Comparison of ENCODE assay signal across 17 cellular contexts in the genomic region with DNA sequence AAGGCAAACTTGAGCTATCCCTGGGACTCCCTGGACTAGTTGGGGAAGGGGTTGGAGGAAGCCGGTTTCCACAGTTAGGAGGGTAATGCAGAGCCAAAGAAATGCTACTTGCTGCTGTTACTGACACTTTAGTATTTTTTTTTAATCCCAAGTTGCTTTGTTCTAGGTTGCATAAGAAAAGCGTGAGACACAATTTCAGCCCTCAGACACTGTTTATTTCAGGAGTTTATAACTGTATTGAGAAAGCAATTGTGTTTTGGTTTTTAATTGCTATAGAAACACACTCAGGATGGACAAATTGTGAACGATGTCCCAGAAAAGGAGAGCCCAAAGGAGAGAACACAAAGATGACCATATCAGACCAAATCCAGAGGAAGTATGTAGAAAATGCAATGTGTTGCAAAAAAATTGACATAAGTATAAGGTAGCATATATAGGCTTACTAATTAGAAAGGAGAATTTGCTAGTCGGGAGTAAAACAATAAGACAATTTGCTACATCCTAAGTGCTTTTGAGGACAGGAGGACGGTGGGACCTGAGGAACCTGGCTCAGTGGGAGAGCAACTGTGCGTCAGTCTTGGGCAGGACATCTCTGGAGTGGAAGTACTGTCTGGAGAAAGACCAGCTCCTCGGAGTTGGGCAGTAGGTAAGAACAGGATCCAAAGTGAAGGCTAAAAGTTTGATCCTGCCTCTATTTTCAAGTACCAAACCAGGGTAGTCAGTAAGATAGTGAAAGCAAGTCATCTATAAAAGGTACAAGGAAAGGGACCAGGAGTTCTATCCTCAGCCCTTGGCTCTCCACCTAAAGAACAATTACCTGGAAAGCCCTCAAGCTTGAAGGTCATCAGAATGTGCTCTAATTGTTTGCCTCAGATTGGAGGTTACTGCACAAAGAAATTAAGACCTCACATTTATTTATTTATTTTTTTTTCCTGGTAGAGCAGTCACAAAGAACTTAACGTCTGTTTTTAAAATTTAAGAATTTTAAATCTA. TPM values are rescaled to one million over a fixed set of nuclear protein-coding genes. Genes with fewer than 3 reads are reported as not detected.
A peak's percentile ranks its signal among the peaks of the same experiment; 100 is the strongest.
DNase-seq lines count a peak whose midpoint lies in the region; ATAC-seq, FAIRE-seq and TF ChIP-seq lines count a peak whose summit lies in the region.
"Had no signal": no experiment of that assay in that cellular context is flagged by ENCODE, and none has a peak within 500 bp of the region (broad histone marks: within the 10 kb centered on the region; RNA-seq: fewer than 3 reads in every experiment).

No MANE protein-coding gene starts in this region.

- H3K9ac ChIP-seq in K562 (ENCODE audit: insufficient read depth in 1 of 2, low read depth in 2 of 2, low read length in 2 of 2), result no peak overlapping the region
- H3K9ac ChIP-seq in mucosa of rectum (ENCODE audit: low read depth in 1 of 2, low read length in 2 of 2), result no peak overlapping the region
- H3K9ac ChIP-seq: BLaER1 had no signal

- no peak overlapping the region for H2AFZ ChIP-seq in K562 (ENCODE audit: low read depth, low read length)
- H2AFZ ChIP-seq: PC-9 had no signal

- TF ChIP-seq EP300 in K562 (IDR thresholded peaks at IDR 0.05; ENCODE audit: low read length), result no peak
- no peak for TF ChIP-seq EP300 in transverse colon (IDR thresholded peaks at IDR 0.05; ENCODE audit: low read depth)

- TF ChIP-seq RAD21 in K562 (CRISPR knock-in tag; conservative IDR thresholded peaks at IDR 0.05 in 1 of 2, IDR thresholded peaks at IDR 0.05 in 1 of 2), result no peak

- ATAC-seq in K562, result no peak
- ATAC-seq: HepG2 had no signal

- no peaks in the 10 kb centered on the region for H3K9me1 ChIP-seq in K562 (ENCODE audit: control insufficient read depth, insufficient read depth, low read length)

- CTCF ChIA-PET in K562 (lab: Yijun Ruan, JAX; ENCODE audit: low intra/inter-chr PET ratio), result no interaction called here

- TF ChIP-seq CTCF in K562 (IDR thresholded peaks at IDR 0.05 in 2 of 3, conservative IDR thresholded peaks at IDR 0.05 in 1 of 3; ENCODE audit: insufficient read depth in 2 of 3, low read depth in 1 of 3, low read length in 3 of 3) (no peak), transverse colon (IDR thresholded peaks at IDR 0.05) (no peak), prostate gland (IDR thresholded peaks at IDR 0.05) (no peak)

- H3K4me1 ChIP-seq in SJSA1 (replicated peaks), result peaks cover 46% of the 10 kb centered on the region
- peaks cover 3 to 15% of the 10 kb centered on the region in 2 experiments; a peak in 3 of 5 replicates for H3K4me1 ChIP-seq in K562 (replicated peaks in 1 of 2; ENCODE audit: control insufficient read depth in 2 of 2, insufficient read depth in 2 of 2, low read length in 2 of 2)
- no peaks in the 10 kb centered on the region for H3K4me1 ChIP-seq in mucosa of rectum (ENCODE audit: control insufficient read depth in 2 of 2, insufficient read depth in 2 of 2, low read length in 2 of 2)
- peaks cover 0 to 27% (median 2%) of the 10 kb centered on the region in 4 donors for H3K4me1 ChIP-seq in transverse colon
- H3K4me1 ChIP-seq in prostate gland (replicated peaks), result no peaks in the 10 kb centered on the region
- H3K4me1 ChIP-seq: BLaER1 had no signal

- no peaks in the 10 kb centered on the region for H4K20me1 ChIP-seq in K562 (replicated peaks; ENCODE audit: control insufficient read depth, insufficient read depth, low read length)
- H4K20me1 ChIP-seq: BLaER1 had no signal

- TF ChIP-seq POLR2A in K562 (conservative IDR thresholded peaks at IDR 0.05), result no peak
- TF ChIP-seq POLR2A in transverse colon (IDR thresholded peaks at IDR 0.05), result no peak
- no peak for TF ChIP-seq POLR2A in prostate gland (IDR thresholded peaks at IDR 0.05)

- DNase-seq in SJSA1 (ENCODE audit: low read depth in 1 of 2, low spot score in 2 of 2) (peak in 1 of 2 experiments; percentile 57), K562 (ENCODE audit: extremely low read depth in 1 of 4, low spot score in 3 of 4) (no peak), transverse colon (no peak), prostate gland (ENCODE audit: low spot score) (no peak), G401 (ENCODE audit: low spot score) (no peak), SHP77 treated with DMSO at 0.1 percent for 48 hours (lab: John Stamatoyannopoulos, UW) (no peak)
- DNase-seq: CD8-positive, alpha-beta memory T cell; DMS 273 treated with DMSO at 0.1 percent for 48 hours; NCI-H1048; NCI-H1436 treated with DMSO at 0.1 percent for 48 hours; NCI-H2029 treated with DMSO at 0.1 percent for 48 hours; NCI-H510A treated with DMSO at 0.1 percent for 48 hours; PC-9 had no signal

- H3K9me3 ChIP-seq in SJSA1 (replicated peaks) (no peaks in the 10 kb centered on the region), K562 (replicated peaks; ENCODE audit: control insufficient read depth, insufficient read depth, low read depth, low read length) (no peaks in the 10 kb centered on the region), mucosa of rectum (ENCODE audit: control insufficient read depth in 2 of 2, low read length in 2 of 2) (no peaks in the 10 kb centered on the region), transverse colon (no peaks in the 10 kb centered on the region), prostate gland (no peaks in the 10 kb centered on the region)
- H3K9me3 ChIP-seq: BLaER1 had no signal

- H3K36me3 ChIP-seq in SJSA1 (peaks cover 3% of the 10 kb centered on the region; the same call in 1 of the 2 replicates), K562 (ENCODE audit: control insufficient read depth, insufficient read depth, low read length) (no peaks in the 10 kb centered on the region), mucosa of rectum (ENCODE audit: control insufficient read depth in 2 of 2, insufficient read depth in 2 of 2, low read length in 2 of 2) (no peaks in the 10 kb centered on the region), transverse colon (no peaks in the 10 kb centered on the region), prostate gland (no peaks in the 10 kb centered on the region)
- H3K36me3 ChIP-seq: BLaER1 had no signal

- in situ Hi-C loops in K562 (cut with MboI), result no loop called here
- in situ Hi-C loops in transverse colon (cut with MboI; ENCODE audit: low pct_ligation_motif_present in 1 of 4, low pct_unique_long_range_greater_than_20kb in 1 of 4, low sequenced_read_pairs in 3 of 4), result no loop called here
- in situ Hi-C loops in G401 (cut with HindIII; ENCODE audit: low sequenced_read_pairs), result no loop called here

- H3K27me3 ChIP-seq in SJSA1 (replicated peaks) (no peaks in the 10 kb centered on the region), K562 (ENCODE audit: control insufficient read depth in 2 of 2, insufficient read depth in 2 of 2, low read length in 2 of 2) (no peaks in the 10 kb centered on the region), mucosa of rectum (ENCODE audit: control insufficient read depth in 2 of 2, insufficient read depth in 2 of 2, low read length in 2 of 2) (no peaks in the 10 kb centered on the region), transverse colon (no peaks in the 10 kb centered on the region), prostate gland (replicated peaks; ENCODE audit: insufficient read depth) (no peaks in the 10 kb centered on the region)
- H3K27me3 ChIP-seq: BLaER1 had no signal

- no peak overlapping the region for H3K4me2 ChIP-seq in K562 (ENCODE audit: insufficient read depth, low read length)
- H3K4me2 ChIP-seq: BLaER1, PC-9 had no signal

- FAIRE-seq in K562 (lab: Jason Lieb, UNC), result no peak
- FAIRE-seq: H1, HepG2 had no signal

- no TSS peak for BruUV-seq in K562 (replicated peaks; lab: Mats Ljungman, UMichigan)

- H3K27ac ChIP-seq in SJSA1, result peak overlapping the region; percentile 68
- H3K27ac ChIP-seq in K562 (ENCODE audit: extremely low read depth, low read depth, low read length), result no peak overlapping the region
- peak overlapping the region; percentile 1 to 17 for H3K27ac ChIP-seq in mucosa of rectum (ENCODE audit: low read depth in 2 of 2, low read length in 2 of 2)
- peak overlapping the region in 3 of 4 donors; percentile 7 to 38 (median 11) for H3K27ac ChIP-seq in transverse colon
- H3K27ac ChIP-seq in prostate gland, result no peak overlapping the region
- H3K27ac ChIP-seq: BLaER1, PC-9 had no signal

- POLR2A ChIA-PET in K562 (lab: Yijun Ruan, JAX), result interaction anchor here (0.7 to 1.0 kb wide), 2 partner anchors 8 to 15 kb away, joined by 3 to 4 read pairs; no protein-coding TSS in a partner anchor

- intact Hi-C loops in K562 (cut with micrococcal nuclease), result no loop called here
- intact Hi-C loops in transverse colon (cut with DNase I; ENCODE audit: low total_unique reads), result no loop called here
- intact Hi-C loops in prostate gland (cut with DNase I), result no loop called here

- H3K4me3 ChIP-seq in SJSA1 (no peak overlapping the region), K562 (no peak overlapping the region), mucosa of rectum (ENCODE audit: low read length in 2 of 2) (no peak overlapping the region), transverse colon (no peak overlapping the region), prostate gland (no peak overlapping the region)
- H3K4me3 ChIP-seq: BLaER1, PC-9 had no signal

- H3K79me2 ChIP-seq in K562 (ENCODE audit: control insufficient read depth, insufficient read depth, low read length), result no peaks in the 10 kb centered on the region

- WGBS in K562 (ENCODE audit: insufficient coverage, low coverage, missing lambda C conversion rate), result 58% methylated on average over 8 of the region's 8 CpGs
- 87 to 91% methylated on average over 8 of the region's 8 CpGs for WGBS in transverse colon (ENCODE audit: low coverage in 1 of 2), 2 donors
- 91% methylated on average over 8 of the region's 8 CpGs for WGBS in prostate gland

RNA-seq across cellular contexts. Expression of a gene that starts 39.9 kb away (rescaled TPM):
- 22.6 and 23.6 TPM in 2 replicates for total RNA-seq in SJSA1 (2014; rRNA removed; shearing (Covaris generic))
- total RNA-seq in K562 (2011; cell fraction: chromatin; rRNA removed; ENCODE audit: low replicate concordance), result 2.0 and 4.2 TPM in 2 replicates
- 1.5 and 1.7 TPM in 2 replicates for total RNA-seq in K562 (2011; cell fraction: nucleolus; rRNA removed)
- 3.3 and 4.8 TPM in 2 replicates for total RNA-seq in K562 (2011; cell fraction: nucleoplasm; rRNA removed)
- 0.54 and 0.69 TPM in 2 replicates for total RNA-seq in K562 (2014; rRNA removed)
- total RNA-seq in K562 (2014; rRNA removed; fragmentation: Illumina TruSeq; extraction: Trizol), result 1.3 and 1.9 TPM in 2 replicates
- total RNA-seq in K562 (2015; rRNA removed; fragmentation: Illumina TruSeq; extraction: Trizol), result 1.1 and 1.2 TPM in 2 replicates
- 1.3 TPM in 2 replicates for total RNA-seq in K562 (2021)
- 1.4 and 2.0 TPM in 2 replicates for polyA plus RNA-seq in K562 (2011; rRNA removed)
- 0.19 and 0.84 TPM in 2 replicates for polyA plus RNA-seq in K562 (2011; cell fraction: cytosol; rRNA removed)
- 0.51 TPM in 2 replicates for polyA plus RNA-seq in K562 (2011; cell fraction: nucleus; rRNA removed)
- 2.6 and 3.5 TPM in 2 replicates for polyA plus RNA-seq in K562 (2012)
- 1.5 TPM in 2 replicates for polyA plus RNA-seq in K562 (2014; fragmentation: Illumina TruSeq; extraction: Trizol)
- 1 to 10 TPM; 2.4 to 2.5 TPM for polyA plus RNA-seq in K562 (2014; fragmentation: Nextera tagmentation; extraction: Ambion mirVana)
- 0.65 and 0.91 TPM in 2 replicates for polyA plus RNA-seq in K562 (2014; rRNA removed)
- polyA minus RNA-seq in K562 (2011; rRNA and poly(A)+ RNA removed), result 2.1 and 2.7 TPM in 2 replicates
- 0.73 and 0.76 TPM in 2 replicates for polyA minus RNA-seq in K562 (2011; cell fraction: cytosol; rRNA and poly(A)+ RNA removed)
- 0.56 and 0.67 TPM in 2 replicates for polyA minus RNA-seq in K562 (2011; cell fraction: nucleus; rRNA and poly(A)+ RNA removed)
- 10 to 100 TPM in 2 of 4 donors, 1 to 10 TPM in 2; 6.0 to 17.9 (median 11.2) TPM for total RNA-seq in transverse colon
- 10 to 100 TPM in 1 of 2 donors, 1 to 10 TPM in 1; 9.2 to 22.2 TPM for total RNA-seq in prostate gland
- 3.2 and 4.2 TPM in 2 replicates for total RNA-seq in G401 (2014; rRNA removed; shearing (Covaris generic))

Comparison
In these comparisons a context has a peak if more than half of its experiments do, and no peak if none do; other contexts are left out.
1. H3K27ac ChIP-seq: peak in SJSA1 (single experiment), mucosa of rectum (2 of 2) and transverse colon (3 of 4); none in K562 (single experiment) and prostate gland (0 of 2).